Comparison of ENCODE assay signal across 27 cellular contexts in the genomic region with DNA sequence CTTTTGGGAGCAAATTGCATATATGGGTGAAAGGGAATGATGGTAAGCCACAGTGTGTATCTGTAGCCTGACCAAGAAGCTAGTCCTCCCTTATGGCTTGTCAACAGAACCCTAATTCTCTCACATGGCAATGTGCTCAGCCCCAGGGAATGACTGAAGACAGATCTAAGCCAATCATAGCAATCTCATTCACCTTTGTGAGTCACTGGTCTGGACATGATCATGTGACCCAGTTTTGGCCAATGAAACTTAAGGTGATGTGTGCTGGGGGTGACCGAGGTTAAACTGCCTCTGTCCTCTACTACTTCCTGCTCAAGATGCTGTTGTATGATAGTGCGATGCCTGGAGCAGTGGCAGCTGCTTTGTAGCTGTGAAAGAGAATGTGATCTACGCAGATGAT.
DNase-seq lines count a peak whose midpoint lies in the region; TF ChIP-seq lines count a peak whose summit lies in the region.
"Had no signal": no experiment of that assay in that cellular context is flagged by ENCODE, and none has a peak within 500 bp of the region (broad histone marks: within the 10 kb centered on the region; RNA-seq: fewer than 3 reads in every experiment).

No MANE protein-coding gene starts in this region.

- H2BK12ac ChIP-seq in mesenchymal stem cell (ENCODE audit: low read length in 2 of 2), result no peak overlapping the region

- H2AFZ ChIP-seq in mesenchymal stem cell (ENCODE audit: low read depth, low read length), result no peak overlapping the region

- TF ChIP-seq POLR2A in breast epithelium (IDR thresholded peaks at IDR 0.05) (no peak), esophagus muscularis mucosa (IDR thresholded peaks at IDR 0.05; ENCODE audit: low read depth) (no peak)

- no peaks in the 10 kb centered on the region for H3K79me1 ChIP-seq in mesenchymal stem cell (replicated peaks; ENCODE audit: low read length, poor library complexity, severe bottlenecking)

- H3K4me3 ChIP-seq in breast epithelium (no peak overlapping the region), esophagus muscularis mucosa (no peak overlapping the region), mesenchymal stem cell (ENCODE audit: insufficient read depth in 1 of 2, low read depth in 1 of 2, low read length in 2 of 2) (no peak overlapping the region)
- H3K4me3 ChIP-seq: BLaER1, HAP-1, Peyer's patch, SK-N-MC had no signal

- no peak for TF ChIP-seq EP300 in esophagus muscularis mucosa (IDR thresholded peaks at IDR 0.05)

- no TSS peak for BruUV-seq in MCF 10A (replicated peaks; lab: Mats Ljungman, UMichigan)

- H3K4me1 Mint-ChIP-seq in MCF 10A (ENCODE audit: insufficient read depth, unreplicated experiment), result peaks cover 35% of the 10 kb centered on the region
- H3K4me1 Mint-ChIP-seq in HFFc6 (ENCODE audit: low read depth), result no peaks in the 10 kb centered on the region
- H3K4me1 Mint-ChIP-seq: CD4-positive, CD25-positive, alpha-beta regulatory T cell had no signal

- no peak overlapping the region for H2BK5ac ChIP-seq in mesenchymal stem cell (ENCODE audit: low read depth, low read length, poor library complexity, severe bottlenecking)

- no peak overlapping the region for H2AK5ac ChIP-seq in mesenchymal stem cell (ENCODE audit: low read length, severe bottlenecking)

- no peak overlapping the region for H2BK120ac ChIP-seq in mesenchymal stem cell (ENCODE audit: low read depth, low read length)

- intact Hi-C loops in MCF 10A (cut with micrococcal nuclease) (loop anchor here (2.0 to 5.0 kb wide), 3 partner anchors 57 to 247 kb away; no protein-coding TSS in a partner anchor), breast epithelium (cut with DNase I; ENCODE audit: low total_unique reads) (no loop called here), esophagus muscularis mucosa (cut with DNase I) (no loop called here), posterior vena cava (cut with DNase I) (no loop called here)

- DNase-seq in MCF 10A (ENCODE audit: unreplicated experiment) (no peak), breast epithelium (ENCODE audit: low spot score in 2 of 2) (no peak), esophagus muscularis mucosa (ENCODE audit: extremely low spot score) (peak; percentile 70), mesenchymal stem cell (no peak), posterior vena cava (ENCODE audit: low spot score) (no peak), HFFc6 (no peak), nucleus accumbens (lab: John Stamatoyannopoulos, UW) (no peak)
- DNase-seq: 8988T; ACHN; CD4-positive, CD25-positive, alpha-beta regulatory T cell; DMS153; DND-41; GOT3; NCI-H1092 treated with DMSO at 0.1 percent for 48 hours; NCI-H1436; NCI-H187; NCI-H2081 treated with DMSO at 0.1 percent for 48 hours; NCI-H2171; NCI-H510A; NCI-H69; Peyer's patch; SIG-M5 had no signal

- H3K4me1 ChIP-seq in breast epithelium (no peaks in the 10 kb centered on the region), esophagus muscularis mucosa (no peaks in the 10 kb centered on the region), mesenchymal stem cell (ENCODE audit: control insufficient read depth, insufficient read depth, low read depth, low read length) (no peaks in the 10 kb centered on the region)
- H3K4me1 ChIP-seq: HAP-1, Peyer's patch had no signal

- H4K91ac ChIP-seq in mesenchymal stem cell (ENCODE audit: low read length), result no peak overlapping the region

- no peak overlapping the region for H3K4me3 Mint-ChIP-seq in MCF 10A (ENCODE audit: unreplicated experiment)
- no peak overlapping the region for H3K4me3 Mint-ChIP-seq in HFFc6
- H3K4me3 Mint-ChIP-seq: CD4-positive, CD25-positive, alpha-beta regulatory T cell had no signal

- CTCF ChIA-PET in MCF 10A (lab: Yijun Ruan, JAX), result interaction anchor here (0.7 to 1.7 kb wide), 7 partner anchors 56 to 505 kb away, joined by 3 to 5 read pairs (median 3); no protein-coding TSS in a partner anchor

- H3K9me3 Mint-ChIP-seq in MCF 10A (ENCODE audit: unreplicated experiment) (peaks cover 5% of the 10 kb centered on the region), HFFc6 (peaks cover 35% of the 10 kb centered on the region)

- peak overlapping the region; percentile 74 for H3K9ac ChIP-seq in mesenchymal stem cell (ENCODE audit: low read length)
- H3K9ac ChIP-seq: BLaER1, KMS-11 had no signal

- 45% methylated on average over 2 of the region's 3 CpGs for WGBS in esophagus muscularis mucosa
- WGBS in mesenchymal stem cell, result 20% methylated on average over 1 of the region's 3 CpGs

- POLR2A ChIA-PET in MCF 10A (lab: Yijun Ruan, JAX), result interaction anchor here (0.6 to 1.7 kb wide), 8 partner anchors 17 to 252 kb away, joined by 3 to 7 read pairs (median 3); no protein-coding TSS in a partner anchor

- no peak overlapping the region for H3K4ac ChIP-seq in mesenchymal stem cell (ENCODE audit: low read depth in 1 of 2, low read length in 2 of 2)

- no peaks in the 10 kb centered on the region for H3K36me3 Mint-ChIP-seq in MCF 10A (ENCODE audit: insufficient read depth, unreplicated experiment)
- no peaks in the 10 kb centered on the region for H3K36me3 Mint-ChIP-seq in HFFc6 (ENCODE audit: low read depth)
- H3K36me3 Mint-ChIP-seq: CD4-positive, CD25-positive, alpha-beta regulatory T cell had no signal

- no peak for TF ChIP-seq CTCF in MCF 10A (IDR thresholded peaks at IDR 0.05; ENCODE audit: unreplicated experiment)
- TF ChIP-seq CTCF in breast epithelium (IDR thresholded peaks at IDR 0.05), result no peak
- no peak for TF ChIP-seq CTCF in esophagus muscularis mucosa (IDR thresholded peaks at IDR 0.05)
- no peak for TF ChIP-seq CTCF in HFFc6 (IDR thresholded peaks at IDR 0.05)

- no peak overlapping the region for H3K14ac ChIP-seq in mesenchymal stem cell (ENCODE audit: low read length in 2 of 2)

- no peaks in the 10 kb centered on the region for H3K27me3 Mint-ChIP-seq in MCF 10A (ENCODE audit: insufficient read depth, unreplicated experiment)
- no peaks in the 10 kb centered on the region; the same call in 1 of the 2 replicates for H3K27me3 Mint-ChIP-seq in HFFc6 (ENCODE audit: insufficient read depth)
- H3K27me3 Mint-ChIP-seq: CD4-positive, CD25-positive, alpha-beta regulatory T cell had no signal

- peak overlapping the region; percentile 87 for H3K27ac Mint-ChIP-seq in MCF 10A (ENCODE audit: low read depth, unreplicated experiment)
- H3K27ac Mint-ChIP-seq in HFFc6, result no peak overlapping the region
- H3K27ac Mint-ChIP-seq: CD4-positive, CD25-positive, alpha-beta regulatory T cell had no signal

- H3K18ac ChIP-seq in mesenchymal stem cell (ENCODE audit: low read depth in 1 of 2, low read length in 2 of 2), result no peak overlapping the region

- H3K9me3 ChIP-seq in breast epithelium (no peaks in the 10 kb centered on the region), esophagus muscularis mucosa (no peaks in the 10 kb centered on the region), mesenchymal stem cell (ENCODE audit: control insufficient read depth, low read length) (peaks cover 3% of the 10 kb centered on the region)
- H3K9me3 ChIP-seq: HAP-1, Peyer's patch had no signal

- no peak overlapping the region for H3K23ac ChIP-seq in mesenchymal stem cell (ENCODE audit: low read length in 2 of 2)

- H2BK15ac ChIP-seq in mesenchymal stem cell (ENCODE audit: low read depth, poor library complexity, severe bottlenecking), result no peak overlapping the region

- H3K27me3 ChIP-seq in breast epithelium, result no peaks in the 10 kb centered on the region
- H3K27me3 ChIP-seq in esophagus muscularis mucosa, result peaks cover 0 to 4% (median 0%) of the 10 kb centered on the region in 4 donors
- no peaks in the 10 kb centered on the region for H3K27me3 ChIP-seq in mesenchymal stem cell (ENCODE audit: control insufficient read depth in 1 of 2, insufficient read depth in 1 of 2, low read length in 2 of 2)
- H3K27me3 ChIP-seq: BLaER1, Peyer's patch had no signal

- no peak overlapping the region for H3K4me2 ChIP-seq in mesenchymal stem cell (ENCODE audit: low read length, poor library complexity, severe bottlenecking)
- H3K4me2 ChIP-seq: BLaER1, KMS-11 had no signal

- H4K8ac ChIP-seq in mesenchymal stem cell (ENCODE audit: low read length), result no peak overlapping the region

- H3K36me3 ChIP-seq in breast epithelium (no peaks in the 10 kb centered on the region), esophagus muscularis mucosa (no peaks in the 10 kb centered on the region), mesenchymal stem cell (ENCODE audit: control insufficient read depth in 1 of 2, insufficient read depth in 2 of 2, low read depth in 1 of 2, low read length in 2 of 2) (no peaks in the 10 kb centered on the region)
- H3K36me3 ChIP-seq: BLaER1, HAP-1, Peyer's patch had no signal

- H3K27ac ChIP-seq in breast epithelium (no peak overlapping the region), esophagus muscularis mucosa (replicated peaks in 1 of 4) (no peak overlapping the region), mesenchymal stem cell (ENCODE audit: low read length, poor library complexity, severe bottlenecking) (no peak overlapping the region), temporal lobe (ENCODE audit: low read depth, low read length) (peak overlapping the region; percentile 52)
- H3K27ac ChIP-seq: BLaER1, KMS-11, Peyer's patch, SK-N-MC had no signal
